In the genomic region with DNA sequence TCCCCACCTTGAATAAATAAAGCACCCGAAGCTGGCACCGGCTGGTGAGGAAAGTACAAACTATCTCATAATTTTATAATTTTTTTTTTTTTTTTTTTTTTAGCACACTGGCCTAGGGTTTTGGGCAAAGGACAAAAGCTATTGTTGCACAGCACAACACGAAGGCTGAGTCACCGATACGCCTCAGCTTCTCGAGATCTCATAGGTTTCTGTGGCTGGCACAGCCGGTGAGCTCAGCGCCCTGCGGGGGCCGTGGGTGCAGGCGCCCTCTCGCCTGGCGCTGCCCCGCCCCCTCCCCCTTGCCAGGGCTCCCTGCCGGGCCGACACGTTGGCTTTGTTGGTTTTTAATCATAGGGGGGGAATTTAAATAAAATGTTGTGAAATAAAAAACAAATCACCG, we compare ENCODE assay signal across 12 cellular contexts. TPM values are rescaled to one million over a fixed set of nuclear protein-coding genes. Genes with fewer than 3 reads are reported as not detected.
DNase-seq lines count a peak whose midpoint lies in the region; FAIRE-seq and TF ChIP-seq lines count a peak whose summit lies in the region.
"Had no signal": no experiment of that assay in that cellular context is flagged by ENCODE, and none has a peak within 500 bp of the region (broad histone marks: within the 10 kb centered on the region; RNA-seq: fewer than 3 reads in every experiment).

No MANE protein-coding gene starts in this region.

- intact Hi-C loops in activated naive CD4-positive, alpha-beta T cell treated with anti-CD3 and anti-CD28 coated beads for 36 hours (cut with micrococcal nuclease) = no loop called here

- no peaks in the 10 kb centered on the region for H3K9me3 Mint-ChIP-seq in activated naive CD4-positive, alpha-beta T cell treated with anti-CD3 and anti-CD28 coated beads for 36 hours
- H3K9me3 Mint-ChIP-seq: activated naive CD4-positive, alpha-beta T cell treated with anti-CD3 and anti-CD28 coated beads, Interleukin-2, amount 10 ng/mL, durations not matched to agents 7 days and 5 days; CD4-positive, alpha-beta memory T cell had no signal

- H3K4me3 Mint-ChIP-seq in activated naive CD4-positive, alpha-beta T cell treated with anti-CD3 and anti-CD28 coated beads for 36 hours = no peak overlapping the region
- H3K4me3 Mint-ChIP-seq: activated naive CD4-positive, alpha-beta T cell treated with anti-CD3 and anti-CD28 coated beads, Interleukin-2, amount 10 ng/mL, durations not matched to agents 7 days and 5 days; CD4-positive, alpha-beta memory T cell had no signal

- FAIRE-seq in D721Med (lab: Jason Lieb, UNC) = no peak

- CTCF ChIA-PET in activated naive CD4-positive, alpha-beta T cell treated with anti-CD3 and anti-CD28 coated beads for 36 hours (lab: Charles Lee) = no interaction called here

- H3K27me3 Mint-ChIP-seq in activated naive CD4-positive, alpha-beta T cell treated with anti-CD3 and anti-CD28 coated beads for 36 hours (ENCODE audit: low read depth) = no peaks in the 10 kb centered on the region

- no peak overlapping the region for H3K27ac Mint-ChIP-seq in activated naive CD4-positive, alpha-beta T cell treated with anti-CD3 and anti-CD28 coated beads for 36 hours
- H3K27ac Mint-ChIP-seq: activated naive CD4-positive, alpha-beta T cell treated with anti-CD3 and anti-CD28 coated beads, Interleukin-2, amount 10 ng/mL, durations not matched to agents 7 days and 5 days; CD4-positive, alpha-beta memory T cell; progenitor cell of endocrine pancreas had no signal

- H3K36me3 Mint-ChIP-seq in activated naive CD4-positive, alpha-beta T cell treated with anti-CD3 and anti-CD28 coated beads for 36 hours (ENCODE audit: low read depth) = no peaks in the 10 kb centered on the region
- H3K36me3 Mint-ChIP-seq: activated naive CD4-positive, alpha-beta T cell treated with anti-CD3 and anti-CD28 coated beads, Interleukin-2, amount 10 ng/mL, durations not matched to agents 7 days and 5 days; CD4-positive, alpha-beta memory T cell had no signal

- no peaks in the 10 kb centered on the region for H3K4me1 Mint-ChIP-seq in activated naive CD4-positive, alpha-beta T cell treated with anti-CD3 and anti-CD28 coated beads for 36 hours (ENCODE audit: low read depth)
- H3K4me1 Mint-ChIP-seq: activated naive CD4-positive, alpha-beta T cell treated with anti-CD3 and anti-CD28 coated beads, Interleukin-2, amount 10 ng/mL, durations not matched to agents 7 days and 5 days; CD4-positive, alpha-beta memory T cell had no signal

- no peak for TF ChIP-seq CTCF in D721Med (IDR thresholded peaks at IDR 0.05; ENCODE audit: insufficient read depth, missing control alignments)

- DNase-seq in COR-L47 (lab: John Stamatoyannopoulos, UW) (peak; percentile 95), NCI-H1092 treated with DMSO at 0.1 percent for 48 hours (lab: John Stamatoyannopoulos, UW) (peak; percentile 90), RPMI7951 (ENCODE audit: low read depth) (peak; percentile 75), kidney glomerular epithelial cell (lab: John Stamatoyannopoulos, UW) (peak; percentile 78), D721Med (ENCODE audit: insufficient read length, low spot score) (no peak), medulla oblongata (ENCODE audit: extremely low spot score) (no peak), dedifferentiated amniotic fluid mesenchymal stem cell (ENCODE audit: extremely low spot score) (no peak)
- DNase-seq in activated naive CD4-positive, alpha-beta T cell treated with anti-CD3 and anti-CD28 coated beads for 36 hours = no peak
- DNase-seq: activated naive CD4-positive, alpha-beta T cell treated with anti-CD3 and anti-CD28 coated beads, Interleukin-2, amount 10 ng/mL, durations not matched to agents 7 days and 5 days; CD4-positive, alpha-beta memory T cell; H7 had no signal

RNA-seq across cellular contexts. Expression of a gene that starts 17.2 kb away (rescaled TPM):
- under 0.01 and 0.20 TPM in 2 replicates for total RNA-seq in RPMI7951 (2014; rRNA removed; shearing (Covaris generic))
- 1 to 10 TPM; 1.7 to 2.0 TPM for total RNA-seq in activated naive CD4-positive, alpha-beta T cell treated with anti-CD3 and anti-CD28 coated beads for 36 hours

Comparison
In these comparisons a context has a peak if more than half of its experiments do, and no peak if none do; other contexts are left out.
1. DNase-seq: peak in COR-L47 (single experiment), NCI-H1092 treated with DMSO at 0.1 percent for 48 hours (single experiment), RPMI7951 (single experiment) and kidney glomerular epithelial cell (single experiment); none in D721Med (single experiment), medulla oblongata (single experiment), activated naive CD4-positive, alpha-beta T cell treated with anti-CD3 and anti-CD28 coated beads for 36 hours (single experiment) and dedifferentiated amniotic fluid mesenchymal stem cell (single experiment).